Comparison of ENCODE assay signal across 8 cellular contexts in the genomic region with DNA sequence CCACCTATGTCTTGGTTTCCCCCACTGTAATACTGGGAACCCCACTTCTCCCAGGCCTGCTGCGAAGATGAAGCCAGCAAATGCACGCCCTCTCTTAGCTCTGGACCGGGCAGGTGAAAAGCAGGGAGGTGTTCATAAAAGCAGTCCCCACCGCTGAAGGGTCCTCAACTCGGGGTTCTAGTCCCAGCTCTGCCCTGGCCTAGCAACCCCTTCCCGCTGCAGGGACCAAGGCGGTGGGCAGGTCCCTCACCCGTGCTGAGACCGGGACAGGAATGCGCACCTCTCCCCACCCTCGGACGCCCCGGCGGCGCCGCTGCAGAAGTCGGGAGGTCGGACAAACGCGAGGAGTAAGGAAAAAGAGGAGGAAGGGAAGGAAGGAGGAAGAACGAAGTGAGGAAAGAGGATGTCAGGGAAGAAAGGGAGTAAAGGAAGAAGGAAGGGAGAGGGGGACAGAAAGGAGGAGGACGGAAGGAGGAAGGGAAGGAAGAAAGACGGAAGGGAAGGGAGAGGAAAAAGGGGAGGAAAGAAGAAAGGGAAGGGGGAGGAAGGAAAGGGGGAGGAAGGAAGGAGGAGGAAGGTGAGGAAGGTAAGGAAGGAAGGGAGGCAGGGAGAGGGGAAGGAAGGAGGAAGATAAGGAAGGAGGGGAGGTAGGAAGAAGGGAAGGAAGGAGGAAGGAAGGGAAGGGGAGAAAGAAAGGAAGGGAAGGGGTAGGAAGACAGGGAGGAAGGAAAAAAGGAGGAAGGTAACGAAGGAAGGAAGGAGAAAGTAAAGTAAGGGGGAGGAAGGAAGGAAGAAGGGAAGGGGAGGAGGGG. TPM values are rescaled to one million over a fixed set of nuclear protein-coding genes. Genes with fewer than 3 reads are reported as not detected.
DNase-seq lines count a peak whose midpoint lies in the region; ATAC-seq and TF ChIP-seq lines count a peak whose summit lies in the region.

No MANE protein-coding gene starts in this region.

- ATAC-seq in esophagus mucosa (no peak), GM21825 (IDR thresholded peaks at IDR 0.05; ENCODE audit: unreplicated experiment) (no peak)

- no peaks in the 10 kb centered on the region for H3K9me3 ChIP-seq in SJSA1 (replicated peaks)
- H3K9me3 ChIP-seq in esophagus muscularis mucosa = no peaks in the 10 kb centered on the region
- no peaks in the 10 kb centered on the region for H3K9me3 ChIP-seq in parathyroid adenoma (ENCODE audit: control insufficient read depth, low read length)

- peaks cover 8% of the 10 kb centered on the region for H3K79me2 ChIP-seq in parathyroid adenoma

- no peaks in the 10 kb centered on the region for H3K27me3 Mint-ChIP-seq in activated CD4-positive, alpha-beta T cell treated with anti-CD3 and anti-CD28 coated beads, Interleukin-2, amount 10 ng/mL, durations not matched to agents 24 days and 14 days

- H3K4me1 ChIP-seq in SJSA1 (replicated peaks) (peaks cover 10% of the 10 kb centered on the region), esophagus muscularis mucosa (peaks cover 14 to 22% (median 19%) of the 10 kb centered on the region in 4 donors), parathyroid adenoma (peaks cover 3% of the 10 kb centered on the region)

- H3K4me3 Mint-ChIP-seq in activated CD4-positive, alpha-beta T cell treated with anti-CD3 and anti-CD28 coated beads, Interleukin-2, amount 10 ng/mL, durations not matched to agents 24 days and 14 days = peak overlapping the region; percentile 87

- H3K4me3 ChIP-seq in SJSA1 = peak overlapping the region; percentile 91
- peak overlapping the region; percentile 89 to 98 (median 94) for H3K4me3 ChIP-seq in esophagus muscularis mucosa
- peak overlapping the region; percentile 70 for H3K4me3 ChIP-seq in parathyroid adenoma (ENCODE audit: low read depth, low read length)

- peaks cover 22% of the 10 kb centered on the region for H3K36me3 Mint-ChIP-seq in activated CD4-positive, alpha-beta T cell treated with anti-CD3 and anti-CD28 coated beads, Interleukin-2, amount 10 ng/mL, durations not matched to agents 24 days and 14 days (ENCODE audit: low read depth)

- H3K36me3 ChIP-seq in SJSA1 (peaks cover 22% of the 10 kb centered on the region), esophagus muscularis mucosa (peaks cover 0 to 24% (median 15%) of the 10 kb centered on the region in 4 donors), parathyroid adenoma (ENCODE audit: control insufficient read depth, insufficient read depth, low read length) (no peaks in the 10 kb centered on the region)

- no peak overlapping the region for H3K9ac ChIP-seq in parathyroid adenoma

- WGBS in esophagus muscularis mucosa = 2% methylated on average over 24 of the region's 24 CpGs

- no peak overlapping the region for H3K27ac ChIP-seq in SJSA1
- H3K27ac ChIP-seq in esophagus muscularis mucosa (replicated peaks in 1 of 4) = peak overlapping the region; percentile 76 to 85 (median 78)
- H3K27ac ChIP-seq in parathyroid adenoma = no peak overlapping the region

- peak; percentile 69 for DNase-seq in activated CD4-positive, alpha-beta T cell treated with anti-CD3 and anti-CD28 coated beads, Interleukin-2, amount 10 ng/mL, durations not matched to agents 24 days and 14 days
- DNase-seq in activated CD4-positive, alpha-beta T cell treated with anti-CD3 and anti-CD28 coated beads for 1 hour = no peak
- DNase-seq in SJSA1 (ENCODE audit: low read depth in 1 of 2, low spot score in 2 of 2) = peak in 1 of 2 experiments; percentile 4
- no peak for DNase-seq in esophagus muscularis mucosa (ENCODE audit: extremely low spot score)
- DNase-seq in NCI-H1930 (lab: John Stamatoyannopoulos, UW) = no peak

- intact Hi-C loops in activated CD4-positive, alpha-beta T cell treated with anti-CD3 and anti-CD28 coated beads, Interleukin-2, amount 10 ng/mL, durations not matched to agents 24 days and 14 days (cut with micrococcal nuclease) = loop anchor here (5.0 kb wide), 2 partner anchors 225 to 360 kb away; a partner anchor contains a TSS
- intact Hi-C loops in esophagus muscularis mucosa (cut with DNase I) = loop anchor here (5.0 kb wide), 1 partner anchor 85 kb away; no protein-coding TSS in a partner anchor

- peak overlapping the region; percentile 89 for H3K27ac Mint-ChIP-seq in activated CD4-positive, alpha-beta T cell treated with anti-CD3 and anti-CD28 coated beads, Interleukin-2, amount 10 ng/mL, durations not matched to agents 24 days and 14 days

- H3K27me3 ChIP-seq in SJSA1 (replicated peaks) (no peaks in the 10 kb centered on the region), esophagus muscularis mucosa (no peaks in the 10 kb centered on the region), parathyroid adenoma (ENCODE audit: control insufficient read depth, insufficient read depth, low read length) (no peaks in the 10 kb centered on the region)

- peak overlapping the region; percentile 68 for H2AFZ ChIP-seq in parathyroid adenoma

- H3K9me3 Mint-ChIP-seq in activated CD4-positive, alpha-beta T cell treated with anti-CD3 and anti-CD28 coated beads, Interleukin-2, amount 10 ng/mL, durations not matched to agents 24 days and 14 days = no peaks in the 10 kb centered on the region

- H3K4me2 ChIP-seq in parathyroid adenoma (ENCODE audit: low read length) = peak overlapping the region; percentile 84

- TF ChIP-seq CTCF in esophagus muscularis mucosa (IDR thresholded peaks at IDR 0.05) (no peak), parathyroid adenoma (IDR thresholded peaks at IDR 0.05) (no peak)

- peaks cover 13% of the 10 kb centered on the region for H3K4me1 Mint-ChIP-seq in activated CD4-positive, alpha-beta T cell treated with anti-CD3 and anti-CD28 coated beads, Interleukin-2, amount 10 ng/mL, durations not matched to agents 24 days and 14 days

- TF ChIP-seq POLR2A in esophagus muscularis mucosa (IDR thresholded peaks at IDR 0.05; ENCODE audit: low read depth) = no peak

- TF ChIP-seq EP300 in esophagus muscularis mucosa (IDR thresholded peaks at IDR 0.05) = no peak

RNA-seq across cellular contexts. Expression of a gene that starts 0.7 kb away (rescaled TPM):
- 28.6 and 29.2 TPM in 2 replicates for total RNA-seq in activated CD4-positive, alpha-beta T cell treated with anti-CD3 and anti-CD28 coated beads, Interleukin-2, amount 10 ng/mL, durations not matched to agents 24 days and 14 days
- total RNA-seq in SJSA1 (2014; rRNA removed; shearing (Covaris generic)) = 21.1 and 25.4 TPM in 2 replicates
- total RNA-seq in esophagus muscularis mucosa = 10 to 100 TPM in 3 of 4 donors, 1 to 10 TPM in 1; 6.2 to 19.2 (median 16.3) TPM
- total RNA-seq in esophagus mucosa = 22.7 TPM

RNA-seq across cellular contexts. Expression of a gene that starts 0.9 kb away (rescaled TPM):
- 10.1 and 11.6 TPM in 2 replicates for total RNA-seq in activated CD4-positive, alpha-beta T cell treated with anti-CD3 and anti-CD28 coated beads, Interleukin-2, amount 10 ng/mL, durations not matched to agents 24 days and 14 days
- 0.47 and 0.63 TPM in 2 replicates for total RNA-seq in SJSA1 (2014; rRNA removed; shearing (Covaris generic))
- under 1 TPM; 0.17 to 0.63 (median 0.34) TPM for total RNA-seq in esophagus muscularis mucosa
- 1.1 TPM for total RNA-seq in esophagus mucosa

Comparison
In these comparisons a context has a peak if more than half of its experiments do, and no peak if none do; other contexts are left out.
1. H3K27ac ChIP-seq: peak in esophagus muscularis mucosa (4 of 4); none in SJSA1 (single experiment) and parathyroid adenoma (single experiment).
2. Peak in every context shown above with its lines, with median percentiles within 50 percentile points of each other: H3K4me3 ChIP-seq.